ENCODE assay signal across 9 cellular contexts in genomic region chr6:18121580-18122127, GRCh38. TPM values are rescaled to one million over a fixed set of nuclear protein-coding genes. Genes with fewer than 3 reads are reported as not detected.
A peak's percentile ranks its signal among the peaks of the same experiment; 100 is the strongest.
DNase-seq lines count a peak whose midpoint lies in the region; ATAC-seq, FAIRE-seq and TF ChIP-seq lines count a peak whose summit lies in the region.
"Had no signal": no experiment of that assay in that cellular context is flagged by ENCODE, and none has a peak within 500 bp of the region (broad histone marks: within the 10 kb centered on the region; RNA-seq: fewer than 3 reads in every experiment).

No MANE protein-coding gene starts in this region.

- POLR2A ChIA-PET in HCT116 (lab: Charles Lee), result interaction anchor here (0.6 kb wide), 1 partner anchor 10 kb away, joined by 3 read pairs; no protein-coding TSS in a partner anchor

- no peak overlapping the region for H3K9ac ChIP-seq in HCT116 (ENCODE audit: low read length)

- peaks cover 6% of the 10 kb centered on the region for H3K27me3 ChIP-seq in CD4-positive, CD25-positive, alpha-beta regulatory T cell (ENCODE audit: control insufficient read depth, insufficient read depth, low read length)
- H3K27me3 ChIP-seq in HCT116 (ENCODE audit: insufficient read depth, low read length), result no peaks in the 10 kb centered on the region
- H3K27me3 ChIP-seq: body of pancreas had no signal

- H3K27ac Mint-ChIP-seq in CD4-positive, CD25-positive, alpha-beta regulatory T cell, result no peak overlapping the region
- peak overlapping the region in 1 of 3 experiments; percentile 73 for H3K27ac Mint-ChIP-seq in nephron

- no TSS peak for BruUV-seq in HCT116 (replicated peaks; lab: Mats Ljungman, UMichigan)

- H3K4me3 ChIP-seq in CD4-positive, CD25-positive, alpha-beta regulatory T cell (ENCODE audit: low read depth, low read length), result no peak overlapping the region
- no peak overlapping the region for H3K4me3 ChIP-seq in HCT116 (replicated peaks in 1 of 2; ENCODE audit: low read depth in 1 of 2, low read length in 2 of 2)
- peak overlapping the region; percentile 75 for H3K4me3 ChIP-seq in choroid plexus epithelial cell (ENCODE audit: low read depth, low read length)

- H3K4me2 ChIP-seq in HCT116 (ENCODE audit: low read length), result no peak overlapping the region

- intact Hi-C loops in HCT116 (cut with micrococcal nuclease), result no loop called here

- no peaks in the 10 kb centered on the region for H3K36me3 ChIP-seq in CD4-positive, CD25-positive, alpha-beta regulatory T cell (ENCODE audit: control insufficient read depth, insufficient read depth, low read length)
- H3K36me3 ChIP-seq in HCT116 (ENCODE audit: control insufficient read depth in 1 of 2, insufficient read depth in 2 of 2, low read length in 2 of 2), result no peaks in the 10 kb centered on the region

- TF ChIP-seq POLR2A in HCT116 (IDR thresholded peaks at IDR 0.05; ENCODE audit: borderline replicate concordance, extremely low read depth, insufficient read depth, insufficient read length), result no peak

- no peaks in the 10 kb centered on the region for H3K9me2 ChIP-seq in HCT116 (ENCODE audit: insufficient read depth)

- TF ChIP-seq CTCF in HCT116 (IDR thresholded peaks at IDR 0.05 in 2 of 3, conservative IDR thresholded peaks at IDR 0.05 in 1 of 3; ENCODE audit: borderline replicate concordance in 1 of 3, insufficient read depth in 1 of 3, low read depth in 2 of 3, low read length in 2 of 3) (0 out of 6 replicates have a peak, but pooled peaks of 1 of the 3 experiments have one; percentile 10), choroid plexus epithelial cell (conservative IDR thresholded peaks at IDR 0.05; ENCODE audit: low read depth, low read length) (peak; percentile 30), nephron (IDR thresholded peaks at IDR 0.05; ENCODE audit: unreplicated experiment in 3 of 3) (no peak), D721Med (IDR thresholded peaks at IDR 0.05; ENCODE audit: insufficient read depth, missing control alignments) (no peak)

- CTCF ChIA-PET in HCT116 (lab: Charles Lee), result no interaction called here

- H3K27me3 Mint-ChIP-seq in CD4-positive, CD25-positive, alpha-beta regulatory T cell, result no peaks in the 10 kb centered on the region
- H3K27me3 Mint-ChIP-seq in nephron (ENCODE audit: low read depth), result peaks cover 17% of the 10 kb centered on the region

- peaks cover 8% of the 10 kb centered on the region for H3K4me1 ChIP-seq in CD4-positive, CD25-positive, alpha-beta regulatory T cell (ENCODE audit: control insufficient read depth, insufficient read depth, low read length, poor library complexity, severe bottlenecking)
- H3K4me1 ChIP-seq in HCT116 (ENCODE audit: control insufficient read depth in 1 of 2, insufficient read depth in 2 of 2, low read length in 2 of 2), result no peaks in the 10 kb centered on the region

- no peak for FAIRE-seq in D721Med (lab: Jason Lieb, UNC)

- no peak overlapping the region for H3K27ac ChIP-seq in CD4-positive, CD25-positive, alpha-beta regulatory T cell (ENCODE audit: insufficient read depth, low read length, poor library complexity, severe bottlenecking)
- no peak overlapping the region for H3K27ac ChIP-seq in HCT116 (ENCODE audit: low read depth, low read length)

- no peak overlapping the region for H2AFZ ChIP-seq in HCT116 (ENCODE audit: low read depth, low read length, poor library complexity, severe bottlenecking)

- peaks cover 0 to 19% (median 9%) of the 10 kb centered on the region in 4 donors for H3K4me1 Mint-ChIP-seq in CD4-positive, CD25-positive, alpha-beta regulatory T cell
- peaks cover 5% of the 10 kb centered on the region for H3K4me1 Mint-ChIP-seq in nephron

- H3K9me3 ChIP-seq in CD4-positive, CD25-positive, alpha-beta regulatory T cell (ENCODE audit: control insufficient read depth in 2 of 2, low read length in 2 of 2), result peaks cover 0 to 2% of the 10 kb centered on the region in 2 experiments
- no peaks in the 10 kb centered on the region for H3K9me3 ChIP-seq in HCT116 (ENCODE audit: control insufficient read depth in 1 of 2, insufficient read depth in 1 of 2, low read depth in 1 of 2, low read length in 2 of 2)
- H3K9me3 ChIP-seq: body of pancreas had no signal

- H3K9me3 Mint-ChIP-seq in CD4-positive, CD25-positive, alpha-beta regulatory T cell, result peaks cover 0 to 8% (median 1%) of the 10 kb centered on the region in 7 donors
- peaks cover 3% of the 10 kb centered on the region for H3K9me3 Mint-ChIP-seq in nephron

- no peaks in the 10 kb centered on the region for H3K79me2 ChIP-seq in HCT116 (ENCODE audit: insufficient read depth, low read length)

- peak overlapping the region in 3 of 4 donors; percentile 67 to 88 (median 85) for H3K4me3 Mint-ChIP-seq in CD4-positive, CD25-positive, alpha-beta regulatory T cell
- H3K4me3 Mint-ChIP-seq in nephron, result peak overlapping the region; percentile 31 to 73 (median 64)

- ATAC-seq in CD4-positive, CD25-positive, alpha-beta regulatory T cell (ENCODE audit: low read depth in 2 of 2), result no peak
- ATAC-seq in HCT116 (no peak), GM18502 (IDR thresholded peaks at IDR 0.05; ENCODE audit: poor library complexity, unreplicated experiment) (no peak), HG03025 (IDR thresholded peaks at IDR 0.05; ENCODE audit: low FRiP score, unreplicated experiment) (no peak)

- peak; percentile 34 for TF ChIP-seq RAD21 in HCT116 (IDR thresholded peaks at IDR 0.05; ENCODE audit: low read depth)

- no peaks in the 10 kb centered on the region for H4K20me1 ChIP-seq in HCT116 (ENCODE audit: insufficient read depth)

- H3K36me3 Mint-ChIP-seq in CD4-positive, CD25-positive, alpha-beta regulatory T cell, result no peaks in the 10 kb centered on the region
- H3K36me3 Mint-ChIP-seq in nephron (ENCODE audit: low read depth), result no peaks in the 10 kb centered on the region

- RAD21 ChIA-PET in HCT116 (lab: Charles Lee; ENCODE audit: low non-redundant PET in 1 of 2, low total read pairs in 2 of 2, uncharacterized antibody in 2 of 2, unreplicated experiment in 2 of 2), result no interaction called here

- DNase-seq in CD4-positive, CD25-positive, alpha-beta regulatory T cell, result no peak
- DNase-seq in HCT116 (ENCODE audit: low read depth, low spot score), result no peak
- no peak for DNase-seq in choroid plexus epithelial cell (ENCODE audit: low read depth)
- no peak for DNase-seq in OCI-M1 (lab: John Stamatoyannopoulos, UW)
- no peak for DNase-seq in D721Med (ENCODE audit: insufficient read length, low spot score)

TF ChIP-seq in HCT116, 20 proteins besides CTCF, POLR2A, EP300 and RAD21 (continues in another document):
- TF ChIP-seq SRF (IDR thresholded peaks at IDR 0.05; ENCODE audit: low read depth), result no peak
- no peak for TF ChIP-seq ZNF274 (IDR thresholded peaks at IDR 0.05; ENCODE audit: low read depth, low read length)
- TF ChIP-seq, protein P1, sequence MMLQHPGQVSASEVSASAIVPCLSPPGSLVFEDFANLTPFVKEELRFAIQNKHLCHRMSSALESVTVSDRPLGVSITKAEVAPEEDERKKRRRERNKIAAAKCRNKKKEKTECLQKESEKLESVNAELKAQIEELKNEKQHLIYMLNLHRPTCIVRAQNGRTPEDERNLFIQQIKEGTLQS (IDR thresholded peaks at IDR 0.05), result no peak
- no peak for TF ChIP-seq SIN3A (IDR thresholded peaks at IDR 0.05; ENCODE audit: low read depth)
- no peak for TF ChIP-seq ELF1 (IDR thresholded peaks at IDR 0.05; ENCODE audit: borderline replicate concordance, low read depth)
- no peak for TF ChIP-seq TCF7L2 (IDR thresholded peaks at IDR 0.05; ENCODE audit: borderline replicate concordance, extremely low read depth, insufficient read depth, insufficient read length)
- no peak for TF ChIP-seq REST (IDR thresholded peaks at IDR 0.05; ENCODE audit: low read depth)
- TF ChIP-seq EGR1 (IDR thresholded peaks at IDR 0.05; ENCODE audit: low read depth), result no peak
- no peak for TF ChIP-seq EZH2 (IDR thresholded peaks at IDR 0.05)
- TF ChIP-seq YY1 (IDR thresholded peaks at IDR 0.05; ENCODE audit: extremely low read depth, insufficient replicate concordance, low read depth, low read length), result no peak
- no peak for TF ChIP-seq CEBPB (IDR thresholded peaks at IDR 0.05; ENCODE audit: low read depth)
- no peak for TF ChIP-seq FOSL1 (IDR thresholded peaks at IDR 0.05; ENCODE audit: low read depth)

RNA-seq across cellular contexts. Expression of gene NHLRC1, which starts 0.8 kb away (rescaled TPM):
- total RNA-seq in CD4-positive, CD25-positive, alpha-beta regulatory T cell, result 0.67 TPM
- 1 to 10 TPM; 1.7 to 2.3 (median 2.0) TPM for polyA plus RNA-seq in CD4-positive, CD25-positive, alpha-beta regulatory T cell
- not detected for total RNA-seq in HCT116 (2021; ENCODE audit: unreplicated experiment)
- not detected in 2 replicates for polyA plus RNA-seq in HCT116 (2012)

RNA-seq across cellular contexts. Expression of gene TPMT, which starts 33.2 kb away (rescaled TPM):
- 8.3 TPM for total RNA-seq in CD4-positive, CD25-positive, alpha-beta regulatory T cell
- polyA plus RNA-seq in CD4-positive, CD25-positive, alpha-beta regulatory T cell, result 10 to 100 TPM; 13.0 to 19.4 (median 15.1) TPM
- 10.1 TPM for total RNA-seq in HCT116 (2021; ENCODE audit: unreplicated experiment)
- 6.4 and 8.7 TPM in 2 replicates for polyA plus RNA-seq in HCT116 (2012)

RNA-seq across cellular contexts. Expression of gene KDM1B, which starts 33.6 kb away (rescaled TPM):
- total RNA-seq in CD4-positive, CD25-positive, alpha-beta regulatory T cell, result 13.1 TPM
- 1 to 10 TPM in 3 of 4 donors, under 1 TPM in 1; 0.94 to 3.2 (median 2.2) TPM for polyA plus RNA-seq in CD4-positive, CD25-positive, alpha-beta regulatory T cell
- total RNA-seq in HCT116 (2021; ENCODE audit: unreplicated experiment), result 24.5 TPM
- 19.3 and 19.6 TPM in 2 replicates for polyA plus RNA-seq in HCT116 (2012)
